In the genomic region with DNA sequence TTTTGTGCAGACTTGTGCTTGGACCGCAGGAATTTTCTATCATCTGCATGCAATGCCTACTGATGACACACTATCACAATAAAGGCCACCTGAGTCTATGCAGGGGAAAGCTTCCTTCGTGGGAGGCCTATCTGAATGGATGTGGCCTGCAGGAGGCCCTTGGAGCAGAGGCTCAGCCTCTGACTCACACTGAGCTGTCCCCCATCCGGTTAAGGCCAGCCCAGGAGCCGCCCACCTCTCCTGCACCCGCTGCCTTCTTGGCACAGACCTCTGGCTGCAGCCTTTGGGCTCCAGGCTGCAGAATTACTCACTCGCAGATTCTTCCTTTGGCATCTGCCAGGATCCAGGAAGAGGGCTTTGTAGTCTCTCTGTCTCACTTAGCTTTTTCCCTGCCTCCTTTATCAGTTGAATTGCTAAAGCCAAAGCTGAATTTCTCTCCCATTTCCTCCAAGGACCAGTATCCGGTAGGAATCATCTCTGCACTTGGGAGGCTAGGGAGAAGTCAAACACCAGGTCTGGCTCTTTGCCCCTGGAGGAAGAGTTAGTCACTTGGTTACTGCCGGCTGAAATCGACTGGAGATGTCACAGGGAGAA, we compare ENCODE assay signal across 8 cellular contexts.
A peak's percentile ranks its signal among the peaks of the same experiment; 100 is the strongest.
DNase-seq lines count a peak whose midpoint lies in the region; ATAC-seq and TF ChIP-seq lines count a peak whose summit lies in the region.

No MANE protein-coding gene starts in this region.

- H3K4me3 ChIP-seq in skeletal muscle cell (ENCODE audit: low read depth, low read length) = no peak overlapping the region

- no peak overlapping the region for H2BK20ac ChIP-seq in H9 (ENCODE audit: low read depth, low read length, poor library complexity, severe bottlenecking)

- no peaks in the 10 kb centered on the region for H3K79me1 ChIP-seq in H9 (ENCODE audit: insufficient read depth, low read depth, low read length, poor library complexity, severe bottlenecking)

- H3K9ac ChIP-seq in H9 (ENCODE audit: extremely low read depth, insufficient read length, low read length) = no peak overlapping the region

- H2BK15ac ChIP-seq in H9 (ENCODE audit: low read depth, low read length) = no peak overlapping the region

- no peaks in the 10 kb centered on the region for H4K20me1 ChIP-seq in H9 (ENCODE audit: control insufficient read depth, insufficient read depth, insufficient read length)

- H3K4ac ChIP-seq in H9 (ENCODE audit: low read depth, low read length) = no peak overlapping the region

- H2BK5ac ChIP-seq in H9 (ENCODE audit: insufficient read length, low read length) = no peak overlapping the region

- peak; percentile 60 for DNase-seq in H9
- peak; percentile 81 for DNase-seq in SW480 (ENCODE audit: low spot score)
- no peak for DNase-seq in Right ventricle myocardium inferior (ENCODE audit: missing footprints)
- peak; percentile 98 for DNase-seq in skeletal muscle cell (ENCODE audit: low read depth)
- no peak for DNase-seq in mesenteric fat pad (ENCODE audit: low spot score)
- no peak for DNase-seq in activated CD8-positive, alpha-beta memory T cell treated with anti-CD3 and anti-CD28 coated beads for 24 hours

- no peak for TF ChIP-seq CTCF in H9 (conservative IDR thresholded peaks at IDR 0.05)

- no peaks in the 10 kb centered on the region for H3K27me3 ChIP-seq in H9 (ENCODE audit: insufficient read depth, low read length)

- H3K18ac ChIP-seq in H9 (ENCODE audit: insufficient read length, low read depth, low read length) = no peak overlapping the region

- H3K27ac ChIP-seq in H9 (ENCODE audit: insufficient read length, low read depth, low read length) = no peak overlapping the region

- WGBS in H9 (ENCODE audit: extremely low coverage, insufficient read length, low lambda C conversion rate) = no CpG with 5 or more reads among the region's 9 CpGs

- H4K5ac ChIP-seq in H9 (ENCODE audit: insufficient read length, low read depth, low read length) = no peak overlapping the region

- H3K23me2 ChIP-seq in H9 (ENCODE audit: insufficient read length, low read depth, low read length, poor library complexity, severe bottlenecking) = no peaks in the 10 kb centered on the region

- no peak overlapping the region for H2BK120ac ChIP-seq in H9 (ENCODE audit: low read depth, low read length, poor library complexity, severe bottlenecking)

- no peaks in the 10 kb centered on the region; a peak in 1 of 7 replicates for H3K36me3 Mint-ChIP-seq in H9 (ENCODE audit: insufficient read depth in 1 of 3, low read depth in 3 of 3)

- peaks cover 8% of the 10 kb centered on the region for H3K4me1 ChIP-seq in H9 (ENCODE audit: insufficient read depth, low read length)

- H3K9me3 ChIP-seq in H9 (ENCODE audit: control insufficient read depth, low read depth, low read length) = no peaks in the 10 kb centered on the region

- H2AK5ac ChIP-seq in H9 (ENCODE audit: insufficient read length, low read length) = no peak overlapping the region

- no peak overlapping the region for H4K8ac ChIP-seq in H9 (replicated peaks; ENCODE audit: insufficient read length, low read depth, low read length)

- no peak overlapping the region for H2BK12ac ChIP-seq in H9 (ENCODE audit: insufficient read length, low read depth, low read length)

- H3K4me2 ChIP-seq in H9 (ENCODE audit: insufficient read depth, insufficient read length, low read length) = no peak overlapping the region

- peak; percentile 89 for ATAC-seq in Right ventricle myocardium inferior
- ATAC-seq in GM18858 (IDR thresholded peaks at IDR 0.05; ENCODE audit: unreplicated experiment) = no peak
- no peak for ATAC-seq in GM18867 (IDR thresholded peaks at IDR 0.05; ENCODE audit: unreplicated experiment)

- no peaks in the 10 kb centered on the region for H3K27me3 Mint-ChIP-seq in H9 (ENCODE audit: low read depth)

- no peak overlapping the region for H3K23ac ChIP-seq in H9 (ENCODE audit: insufficient read length, low read depth, low read length)

- H3K9me3 Mint-ChIP-seq in H9 = no peaks in the 10 kb centered on the region

- H3K56ac ChIP-seq in H9 (ENCODE audit: insufficient read length, low read depth, low read length) = no peak overlapping the region

- H3K79me2 ChIP-seq in H9 (ENCODE audit: insufficient read depth, low read length) = no peaks in the 10 kb centered on the region

- no peak overlapping the region for H3K4me3 Mint-ChIP-seq in H9

- intact Hi-C loops in Right ventricle myocardium inferior (cut with DNase I) = no loop called here

- H4K91ac ChIP-seq in H9 (ENCODE audit: insufficient read length, low read depth, low read length) = no peak overlapping the region

- H3K4me1 Mint-ChIP-seq in H9 = peaks cover 24 to 25% of the 10 kb centered on the region in 2 experiments

- no peak overlapping the region for H3T11ph ChIP-seq in H9 (ENCODE audit: low read length)

- no peak overlapping the region for H2AFZ ChIP-seq in H9 (ENCODE audit: low read length)

- no peak overlapping the region for H3K27ac Mint-ChIP-seq in H9

- H3K14ac ChIP-seq in H9 (ENCODE audit: insufficient read depth, low read length) = no peak overlapping the region

Comparison
In these comparisons a context has a peak if more than half of its experiments do, and no peak if none do; other contexts are left out.
1. DNase-seq: peak in H9 (single experiment), SW480 (single experiment) and skeletal muscle cell (single experiment); none in Right ventricle myocardium inferior (single experiment), mesenteric fat pad (single experiment) and activated CD8-positive, alpha-beta memory T cell treated with anti-CD3 and anti-CD28 coated beads for 24 hours (single experiment).